ENCODE assay signal across 8 cellular contexts in genomic region chr3:44862221-44862637, GRCh38. TPM values are rescaled to one million over a fixed set of nuclear protein-coding genes. Genes with fewer than 3 reads are reported as not detected.
DNase-seq lines count a peak whose midpoint lies in the region; ATAC-seq, FAIRE-seq and TF ChIP-seq lines count a peak whose summit lies in the region.

No MANE protein-coding gene starts in this region.

- ATAC-seq in GM21529 (IDR thresholded peaks at IDR 0.05; ENCODE audit: unreplicated experiment) = peak; percentile 21

- H4K20me1 ChIP-seq in smooth muscle cell (ENCODE audit: low read depth) = no peaks in the 10 kb centered on the region

- H3K4me3 ChIP-seq in HUES64 (ENCODE audit: low read length) (peak overlapping the region; percentile 58), smooth muscle cell (peak overlapping the region; percentile 79)

- WGBS in HUES64 = 6% methylated on average over 26 of the region's 26 CpGs
- WGBS in smooth muscle cell (ENCODE audit: low lambda C conversion rate) = 4% methylated on average over 18 of the region's 26 CpGs

- DNase-seq in GM12891 (ENCODE audit: insufficient read length, low spot score) (no peak), iPS-NIHi7 (ENCODE audit: extremely low spot score) (peak; percentile 70), smooth muscle cell (lab: John Stamatoyannopoulos, UW; ENCODE audit: unreplicated experiment) (no peak), erythroblast (lab: John Stamatoyannopoulos, UW) (no peak), EL (no peak)

- H3K27me3 Mint-ChIP-seq in activated naive CD8-positive, alpha-beta T cell = no peaks in the 10 kb centered on the region

- H3K27ac ChIP-seq in HUES64 (ENCODE audit: low read depth, low read length) = no peak overlapping the region
- peak overlapping the region; percentile 37 for H3K27ac ChIP-seq in smooth muscle cell (ENCODE audit: low read depth)

- H3K27me3 ChIP-seq in HUES64 (ENCODE audit: insufficient read depth, low read length) = no peaks in the 10 kb centered on the region
- H3K27me3 ChIP-seq in smooth muscle cell (ENCODE audit: low read depth) = no peaks in the 10 kb centered on the region

- peaks cover 50% of the 10 kb centered on the region for H3K4me1 Mint-ChIP-seq in activated naive CD8-positive, alpha-beta T cell (ENCODE audit: low read depth)

- H3K9me3 Mint-ChIP-seq in activated naive CD8-positive, alpha-beta T cell (ENCODE audit: low read depth) = no peaks in the 10 kb centered on the region

- H3K36me3 Mint-ChIP-seq in activated naive CD8-positive, alpha-beta T cell = peaks cover 3% of the 10 kb centered on the region

- TF ChIP-seq CTCF in smooth muscle cell (IDR thresholded peaks at IDR 0.05; ENCODE audit: borderline replicate concordance, insufficient read depth, poor library complexity, severe bottlenecking) = no peak

- H3K36me3 ChIP-seq in HUES64 (ENCODE audit: insufficient read depth, low read length) (no peaks in the 10 kb centered on the region), smooth muscle cell (ENCODE audit: low read depth) (no peaks in the 10 kb centered on the region)

- no peaks in the 10 kb centered on the region for H3K79me2 ChIP-seq in smooth muscle cell (ENCODE audit: low read depth)

- FAIRE-seq in GM12891 (lab: Jason Lieb, UNC) = peak; percentile 87

- peak overlapping the region; percentile 84 for H2AFZ ChIP-seq in smooth muscle cell (ENCODE audit: low read depth)

- peak overlapping the region; percentile 91 for H3K27ac Mint-ChIP-seq in activated naive CD8-positive, alpha-beta T cell

- H3K4me2 ChIP-seq in smooth muscle cell = peak overlapping the region; percentile 90

- H3K9me3 ChIP-seq in HUES64 (ENCODE audit: insufficient read depth, low read depth, low read length) (no peaks in the 10 kb centered on the region), smooth muscle cell (replicated peaks; ENCODE audit: low read depth) (no peaks in the 10 kb centered on the region)

- peak overlapping the region; percentile 88 for H3K4me3 Mint-ChIP-seq in activated naive CD8-positive, alpha-beta T cell

- peak overlapping the region; percentile 56 for H3K9ac ChIP-seq in HUES64 (ENCODE audit: low read depth, low read length)
- peak overlapping the region; percentile 53 for H3K9ac ChIP-seq in smooth muscle cell (ENCODE audit: low read depth)

- H3K4me1 ChIP-seq in HUES64 (ENCODE audit: insufficient read depth, low read length) = peaks cover 7% of the 10 kb centered on the region
- peaks cover 7% of the 10 kb centered on the region for H3K4me1 ChIP-seq in smooth muscle cell (ENCODE audit: low read depth)

- TF ChIP-seq POLR2A in GM12891 (IDR thresholded peaks at IDR 0.05; ENCODE audit: low read depth, low read length) (no peak), erythroblast (IDR thresholded peaks at IDR 0.05; ENCODE audit: low read length) (no peak)

- no peaks in the 10 kb centered on the region for H3F3A ChIP-seq in smooth muscle cell (ENCODE audit: low read depth)

TF ChIP-seq in GM12891, 5 proteins besides CTCF, POLR2A, EP300 and RAD21:
- no peak for TF ChIP-seq TAF1 (IDR thresholded peaks at IDR 0.05; ENCODE audit: low read depth, low read length)
- no peak for TF ChIP-seq PAX5 (IDR thresholded peaks at IDR 0.05; ENCODE audit: insufficient read depth, low read length, severe bottlenecking)
- no peak for TF ChIP-seq POLR2AphosphoS5 (IDR thresholded peaks at IDR 0.05; ENCODE audit: low read depth, low read length)
- no peak for TF ChIP-seq SPI1 (IDR thresholded peaks at IDR 0.05; ENCODE audit: low read depth, low read length)
- no peak for TF ChIP-seq POU2F2 (IDR thresholded peaks at IDR 0.05; ENCODE audit: low read depth, low read length)

RNA-seq across cellular contexts. Expression of gene TMEM42, which starts 0.5 kb away (rescaled TPM):
- polyA plus RNA-seq in GM12891 (2012; ENCODE audit: low read depth, missing spikeins) = 10.5 TPM
- polyA plus RNA-seq in HUES64 (2013, experiment 1 of 2) = 8.2 TPM
- 8.6 TPM for polyA plus RNA-seq in HUES64 (2013, experiment 2 of 2)
- total RNA-seq in smooth muscle cell = 15.9 and 19.3 TPM in 2 replicates
- polyA plus RNA-seq in smooth muscle cell = 24.8 and 33.6 TPM in 2 replicates

RNA-seq across cellular contexts. Expression of gene TGM4, which starts 12.2 kb away (rescaled TPM):
- polyA plus RNA-seq in GM12891 (2012; ENCODE audit: low read depth, missing spikeins) = not detected
- not detected for polyA plus RNA-seq in HUES64 (2013, experiment 1 of 2)
- polyA plus RNA-seq in HUES64 (2013, experiment 2 of 2) = not detected
- not detected in 2 replicates for total RNA-seq in smooth muscle cell
- not detected in 2 replicates for polyA plus RNA-seq in smooth muscle cell
